ENCODE assay signal across 9 cellular contexts in genomic region chr22:35477911-35478582, GRCh38.
DNase-seq lines count a peak whose midpoint lies in the region; ATAC-seq and TF ChIP-seq lines count a peak whose summit lies in the region.
"Had no signal": no experiment of that assay in that cellular context is flagged by ENCODE, and none has a peak within 500 bp of the region (broad histone marks: within the 10 kb centered on the region; RNA-seq: fewer than 3 reads in every experiment).

No MANE protein-coding gene starts in this region.

- H3K36me3 Mint-ChIP-seq in activated naive CD4-positive, alpha-beta T cell treated with anti-CD3 and anti-CD28 coated beads, Interleukin-2, amount 10 ng/mL, durations not matched to agents 7 days and 5 days: no peaks in the 10 kb centered on the region

- peaks cover 51% of the 10 kb centered on the region for H3K27me3 Mint-ChIP-seq in activated naive CD4-positive, alpha-beta T cell treated with anti-CD3 and anti-CD28 coated beads, Interleukin-2, amount 10 ng/mL, durations not matched to agents 7 days and 5 days

- H3K27ac ChIP-seq in HCT116 (ENCODE audit: low read depth, low read length): peak overlapping the region; percentile 69
- peak overlapping the region; percentile 83 to 87 for H3K27ac ChIP-seq in prostate gland
- H3K27ac ChIP-seq: KMS-11 had no signal

- RAD21 ChIA-PET in HCT116 (lab: Charles Lee; ENCODE audit: low non-redundant PET in 1 of 2, low total read pairs in 2 of 2, uncharacterized antibody in 2 of 2, unreplicated experiment in 2 of 2): interaction anchor here in 1 of 2 experiments (0.7 kb wide), 1 partner anchor 18 kb away, joined by 7 read pairs; no protein-coding TSS in a partner anchor

- no peaks in the 10 kb centered on the region for H3K79me2 ChIP-seq in HCT116 (ENCODE audit: insufficient read depth, low read length)

- H3K4me1 ChIP-seq in HCT116 (ENCODE audit: control insufficient read depth in 1 of 2, insufficient read depth in 2 of 2, low read length in 2 of 2) (peaks cover 14 to 26% of the 10 kb centered on the region in 2 experiments), prostate gland (replicated peaks) (peaks cover 24% of the 10 kb centered on the region)

- H4K20me1 ChIP-seq in HCT116 (ENCODE audit: insufficient read depth): no peaks in the 10 kb centered on the region

- no TSS peak for BruUV-seq in HCT116 (replicated peaks; lab: Mats Ljungman, UMichigan)

- no peak overlapping the region for H3K4me3 Mint-ChIP-seq in activated naive CD4-positive, alpha-beta T cell treated with anti-CD3 and anti-CD28 coated beads, Interleukin-2, amount 10 ng/mL, durations not matched to agents 7 days and 5 days

- H3K9ac ChIP-seq in HCT116 (ENCODE audit: low read length): peak overlapping the region; percentile 17; the same call in 1 of the 2 replicates
- H3K9ac ChIP-seq: KMS-11 had no signal

- H3K9me2 ChIP-seq in HCT116 (ENCODE audit: insufficient read depth): no peaks in the 10 kb centered on the region

- DNase-seq in HCT116 (ENCODE audit: low read depth, low spot score) (peak; percentile 27), NCI-H748 (lab: John Stamatoyannopoulos, UW; ENCODE audit: unreplicated experiment) (peak; percentile 88), epidermal melanocyte (ENCODE audit: insufficient read length, low spot score) (peak; percentile 43), prostate gland (ENCODE audit: low spot score) (peak; percentile 94), GM10248 (ENCODE audit: extremely low spot score) (no peak), putamen (ENCODE audit: low spot score) (no peak)
- no peak for DNase-seq in activated effector memory CD4-positive, alpha-beta T cell treated with anti-CD3 and anti-CD28 coated beads, Interleukin-2, amount 50 U/mL, for 16 hours
- DNase-seq in activated naive CD4-positive, alpha-beta T cell treated with anti-CD3 and anti-CD28 coated beads, Interleukin-2, amount 10 ng/mL, durations not matched to agents 7 days and 5 days: no peak

- H3K4me3 ChIP-seq in HCT116 (replicated peaks in 1 of 2; ENCODE audit: low read depth in 1 of 2, low read length in 2 of 2): peak overlapping the region in 1 of 2 experiments; percentile 28; a peak in 1 of 4 replicates
- no peak overlapping the region for H3K4me3 ChIP-seq in prostate gland

- ATAC-seq in HCT116: peak; percentile 56

- POLR2A ChIA-PET in HCT116 (lab: Charles Lee) (no interaction called here), GM10248 (lab: Yijun Ruan, JAX) (no interaction called here)

- no peak overlapping the region for H2AFZ ChIP-seq in HCT116 (ENCODE audit: low read depth, low read length, poor library complexity, severe bottlenecking)

- H3K27me3 ChIP-seq in HCT116 (ENCODE audit: insufficient read depth, low read length) (no peaks in the 10 kb centered on the region), prostate gland (replicated peaks; ENCODE audit: insufficient read depth) (no peaks in the 10 kb centered on the region)

- intact Hi-C loops in HCT116 (cut with micrococcal nuclease): loop anchor here (5.0 kb wide), 1 partner anchor 126 kb away; no protein-coding TSS in a partner anchor
- intact Hi-C loops in prostate gland (cut with DNase I): no loop called here

- H3K36me3 ChIP-seq in HCT116 (ENCODE audit: control insufficient read depth in 1 of 2, insufficient read depth in 2 of 2, low read length in 2 of 2): no peaks in the 10 kb centered on the region
- no peaks in the 10 kb centered on the region for H3K36me3 ChIP-seq in prostate gland

- WGBS in prostate gland: 9% methylated on average over 11 of the region's 11 CpGs

- TF ChIP-seq CTCF in HCT116 (IDR thresholded peaks at IDR 0.05 in 2 of 3, conservative IDR thresholded peaks at IDR 0.05 in 1 of 3; ENCODE audit: borderline replicate concordance in 1 of 3, insufficient read depth in 1 of 3, low read depth in 2 of 3, low read length in 2 of 3) (no peak), prostate gland (IDR thresholded peaks at IDR 0.05) (no peak), GM10248 (IDR thresholded peaks at IDR 0.05; ENCODE audit: control extremely low read depth, extremely low read depth, low read depth, missing control alignments) (no peak)

- H3K27ac Mint-ChIP-seq in activated naive CD4-positive, alpha-beta T cell treated with anti-CD3 and anti-CD28 coated beads, Interleukin-2, amount 10 ng/mL, durations not matched to agents 7 days and 5 days: no peak overlapping the region

- no peaks in the 10 kb centered on the region for H3K9me3 ChIP-seq in HCT116 (ENCODE audit: control insufficient read depth in 1 of 2, insufficient read depth in 1 of 2, low read depth in 1 of 2, low read length in 2 of 2)
- H3K9me3 ChIP-seq in prostate gland: no peaks in the 10 kb centered on the region

- TF ChIP-seq POLR2A in HCT116 (IDR thresholded peaks at IDR 0.05; ENCODE audit: borderline replicate concordance, extremely low read depth, insufficient read depth, insufficient read length): no peak
- TF ChIP-seq POLR2A in prostate gland (IDR thresholded peaks at IDR 0.05): no peak

- no peak for TF ChIP-seq RAD21 in HCT116 (IDR thresholded peaks at IDR 0.05; ENCODE audit: low read depth)

- H3K9me3 Mint-ChIP-seq in activated naive CD4-positive, alpha-beta T cell treated with anti-CD3 and anti-CD28 coated beads, Interleukin-2, amount 10 ng/mL, durations not matched to agents 7 days and 5 days: no peaks in the 10 kb centered on the region

- H3K4me1 Mint-ChIP-seq in activated naive CD4-positive, alpha-beta T cell treated with anti-CD3 and anti-CD28 coated beads, Interleukin-2, amount 10 ng/mL, durations not matched to agents 7 days and 5 days: peaks cover 10% of the 10 kb centered on the region

- H3K4me2 ChIP-seq in HCT116 (ENCODE audit: low read length): peak overlapping the region; percentile 67
- H3K4me2 ChIP-seq: KMS-11 had no signal

- CTCF ChIA-PET in HCT116 (lab: Charles Lee): interaction anchor here (0.6 kb wide), 1 partner anchor 11 kb away, joined by 5 read pairs; no protein-coding TSS in a partner anchor
- CTCF ChIA-PET in GM10248 (lab: Yijun Ruan, JAX): no interaction called here
- CTCF ChIA-PET in activated naive CD4-positive, alpha-beta T cell treated with anti-CD3 and anti-CD28 coated beads, Interleukin-2, amount 10 ng/mL, durations not matched to agents 7 days and 5 days (lab: Charles Lee): no interaction called here

TF ChIP-seq in HCT116, 20 proteins besides CTCF, POLR2A, EP300 and RAD21:
- TF ChIP-seq POLR2AphosphoS5 (IDR thresholded peaks at IDR 0.05; ENCODE audit: low read depth, low read length) (peak; percentile 27; the same call in 1 of the 2 replicates), SP1 (IDR thresholded peaks at IDR 0.05; ENCODE audit: low read depth) (peak; percentile 27; the same call in 1 of the 2 replicates), FOSL1 (IDR thresholded peaks at IDR 0.05; ENCODE audit: low read depth) (no peak)

Comparison
In these comparisons a context has a peak if more than half of its experiments do, and no peak if none do; other contexts are left out.
1. DNase-seq: peak in HCT116 (single experiment), NCI-H748 (single experiment), epidermal melanocyte (single experiment) and prostate gland (single experiment); none in GM10248 (single experiment), activated effector memory CD4-positive, alpha-beta T cell treated with anti-CD3 and anti-CD28 coated beads, Interleukin-2, amount 50 U/mL, for 16 hours (single experiment), activated naive CD4-positive, alpha-beta T cell treated with anti-CD3 and anti-CD28 coated beads, Interleukin-2, amount 10 ng/mL, durations not matched to agents 7 days and 5 days (single experiment) and putamen (single experiment).